Comparison of ENCODE assay signal across 14 cellular contexts in the genomic region with DNA sequence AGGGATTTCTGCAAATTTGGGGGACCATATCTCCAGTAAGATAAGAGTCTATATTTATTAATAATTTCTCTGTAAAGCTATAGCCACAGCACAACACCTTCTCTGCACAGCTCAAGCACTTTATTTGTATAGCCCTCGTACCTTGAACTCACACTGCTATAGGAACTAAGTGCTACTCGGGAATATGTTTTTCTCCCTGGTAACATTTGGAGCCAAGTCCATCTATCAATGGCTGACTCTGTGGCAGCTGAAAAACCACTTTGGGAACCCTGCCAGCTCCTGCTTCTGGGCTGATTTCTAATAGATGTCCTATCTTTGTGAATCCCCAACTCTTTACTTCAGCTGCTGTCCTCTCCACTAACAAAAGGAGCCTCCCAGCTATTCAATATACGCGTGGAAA.
"Had no signal": no experiment of that assay in that cellular context is flagged by ENCODE, and none has a peak within 500 bp of the region (broad histone marks: within the 10 kb centered on the region; RNA-seq: fewer than 3 reads in every experiment).

No MANE protein-coding gene starts in this region.

- ATAC-seq: activated T-cell treated with anti-CD3 and anti-CD28 coated beads, Interleukin-2, amount 50 U/mL, for 4 hours; foreskin keratinocyte; pancreas had no signal

- DNase-seq: activated CD4-positive, alpha-beta memory T cell treated with anti-CD3 and anti-CD28 coated beads for 36 hours; activated effector memory CD4-positive, alpha-beta T cell treated with anti-CD3 and anti-CD28 coated beads, Interleukin-2, amount 50 U/mL, for 16 hours; activated T-cell treated with anti-CD3 and anti-CD28 coated beads, Interleukin-2, amount 50 U/mL, for 4 hours; aorta; foreskin keratinocyte; head of caudate nucleus; islet precursor cell; left ventricle myocardium inferior; mesendoderm; pancreas; stimulated activated CD4-positive, alpha-beta T cell treated with anti-CD3 and anti-CD28 coated beads, Interleukin-15, amount 100 ng/mL, for 24 hours; stimulated activated CD4-positive, alpha-beta T cell treated with anti-CD3 and anti-CD28 coated beads, Interleukin-4, amount 100 ng/mL, for 24 hours; stomach; T1000 had no signal

- FAIRE-seq: pancreas had no signal
